In genomic region chr19:54573330-54573872, GRCh38 we compare ENCODE assay signal across 12 cellular contexts. TPM values are rescaled to one million over a fixed set of nuclear protein-coding genes. Genes with fewer than 3 reads are reported as not detected.
A peak's percentile ranks its signal among the peaks of the same experiment; 100 is the strongest.
DNase-seq lines count a peak whose midpoint lies in the region; ATAC-seq, FAIRE-seq and TF ChIP-seq lines count a peak whose summit lies in the region.
"Had no signal": no experiment of that assay in that cellular context is flagged by ENCODE, and none has a peak within 500 bp of the region (broad histone marks: within the 10 kb centered on the region; RNA-seq: fewer than 3 reads in every experiment).

LILRA2 (plus strand) TSS chr19:54573790; CDS start chr19:54573879, 89 bp downstream.

- ATAC-seq in GM21447 (IDR thresholded peaks at IDR 0.05; ENCODE audit: unreplicated experiment) (peak; percentile 73), Panc1 (peak; percentile 60; the same call in 1 of the 2 replicates), lung (ENCODE audit: insufficient read depth, low FRiP score) (no peak), HG03521 (IDR thresholded peaks at IDR 0.05; ENCODE audit: unreplicated experiment) (no peak)

- BruUV-seq in Panc1 (replicated peaks; lab: Mats Ljungman, UMichigan) = no TSS peak

- H3K4me1 Mint-ChIP-seq in type B pancreatic cell (ENCODE audit: unreplicated experiment) = no peaks in the 10 kb centered on the region

- peaks cover 3% of the 10 kb centered on the region for H3K9me3 Mint-ChIP-seq in type B pancreatic cell

- H3K27ac ChIP-seq in Panc1 (ENCODE audit: low read length) (no peak within 1 kb of the TSS), lung (ENCODE audit: low read depth in 1 of 2, low read length in 1 of 2) (peak within 1 kb of the TSS in 1 of 2 donors; percentile 54)
- H3K27ac ChIP-seq: cardiac muscle cell had no signal

- H3K4me3 ChIP-seq in Panc1 (ENCODE audit: low read depth in 2 of 2, low read length in 2 of 2) = no peak within 1 kb of the TSS
- H3K4me3 ChIP-seq in lung = no peak within 1 kb of the TSS
- H3K4me3 ChIP-seq: cardiac muscle cell had no signal

- CTCF ChIA-PET in Panc1 (lab: Charles Lee) = no interaction called here

- H3K4me1 ChIP-seq in Panc1 (ENCODE audit: control insufficient read depth, insufficient read depth, low read length) (no peaks in the 10 kb centered on the region), lung (ENCODE audit: control insufficient read depth in 2 of 2, insufficient read depth in 2 of 2, low read length in 2 of 2) (no peaks in the 10 kb centered on the region)

- no peak within 1 kb of the TSS for H3K4me3 Mint-ChIP-seq in type B pancreatic cell

- no peaks in the 10 kb centered on the region for H3K27me3 Mint-ChIP-seq in type B pancreatic cell

- H3K36me3 Mint-ChIP-seq in type B pancreatic cell = no peaks in the 10 kb centered on the region

- FAIRE-seq in D721Med (lab: Jason Lieb, UNC) = no peak

- peak; percentile 74 for DNase-seq in CD1c-positive myeloid dendritic cell (ENCODE audit: extremely low spot score)
- DNase-seq in Panc1 (ENCODE audit: low read depth, low spot score) = no peak
- DNase-seq in lung (ENCODE audit: low spot score) = peak; percentile 29
- no peak for DNase-seq in type B pancreatic cell (ENCODE audit: extremely low spot score, unreplicated experiment)
- no peak for DNase-seq in D721Med (ENCODE audit: insufficient read length, low spot score)
- no peak for DNase-seq in COLO668 (lab: John Stamatoyannopoulos, UW; ENCODE audit: unreplicated experiment)
- DNase-seq: activated T-cell treated with anti-CD3 and anti-CD28 coated beads, Interleukin-2, amount 50 U/mL, for 48 hours; retina had no signal

- POLR2A ChIA-PET in Panc1 (lab: Charles Lee) = no interaction called here

- H3K27me3 ChIP-seq in Panc1 (ENCODE audit: control insufficient read depth, insufficient read depth, low read length) (peaks cover 32% of the 10 kb centered on the region), lung (ENCODE audit: control insufficient read depth, insufficient read depth) (no peaks in the 10 kb centered on the region)
- H3K27me3 ChIP-seq: cardiac muscle cell had no signal

- H3K9me3 ChIP-seq in Panc1 (ENCODE audit: control insufficient read depth, insufficient read depth, low read depth, low read length) (no peaks in the 10 kb centered on the region), lung (ENCODE audit: control insufficient read depth in 2 of 2, insufficient read depth in 1 of 2, low read length in 1 of 2) (peaks cover 0 to 2% of the 10 kb centered on the region in 2 donors)

- H3K36me3 ChIP-seq in Panc1 (ENCODE audit: control insufficient read depth, insufficient read depth, low read length) (no peaks in the 10 kb centered on the region), lung (ENCODE audit: control insufficient read depth in 2 of 2, insufficient read depth in 2 of 2, low read length in 2 of 2) (no peaks in the 10 kb centered on the region)
- H3K36me3 ChIP-seq: cardiac muscle cell had no signal

- in situ Hi-C loops in Panc1 (cut with HindIII; ENCODE audit: low pct_unique_long_range_greater_than_20kb, low sequenced_read_pairs) = loop anchor here (10.0 kb wide), 1 partner anchor 101 kb away; no protein-coding TSS in a partner anchor

- intact Hi-C loops in Panc1 (cut with micrococcal nuclease; ENCODE audit: unreplicated experiment) = no loop called here

- 28 to 43% methylated on average over 10 of the region's 10 CpGs for WGBS in lung, 2 donors

- no peak within 1 kb of the TSS for H3K27ac Mint-ChIP-seq in type B pancreatic cell

- no peak for TF ChIP-seq CTCF in Panc1 (IDR thresholded peaks at IDR 0.05)
- no peak for TF ChIP-seq CTCF in lung (IDR thresholded peaks at IDR 0.05; ENCODE audit: control extremely low read depth, extremely low read depth)
- no peak for TF ChIP-seq CTCF in type B pancreatic cell (conservative IDR thresholded peaks at IDR 0.05)
- no peak for TF ChIP-seq CTCF in D721Med (IDR thresholded peaks at IDR 0.05; ENCODE audit: insufficient read depth, missing control alignments)

RNA-seq across cellular contexts. Expression of gene LILRA2, which starts in this region (rescaled TPM):
- total RNA-seq in Panc1 (2021; ENCODE audit: unreplicated experiment) = not detected
- not detected for polyA plus RNA-seq in Panc1 (2012; ENCODE audit: insufficient read length)
- total RNA-seq in lung = 10 to 100 TPM in 1 of 2 donors, 1 to 10 TPM in 1; 1.2 to 13.6 TPM
- 10 to 100 TPM in 1 of 2 donors, 1 to 10 TPM in 1; 4.3 to 51.6 TPM for polyA plus RNA-seq in lung
- total RNA-seq in type B pancreatic cell (ENCODE audit: low replicate concordance) = not detected in 2 replicates
- total RNA-seq: cardiac muscle cell had no signal
- polyA plus RNA-seq: BJ, cardiac muscle cell had no signal

Comparison
In these comparisons a context has a peak if more than half of its experiments do, and no peak if none do; other contexts are left out.
1. Peak in ATAC-seq in Panc1; RNA of the gene not detected or under 1 TPM.
2. DNase-seq: peak in CD1c-positive myeloid dendritic cell (single experiment) and lung (single experiment); none in Panc1 (single experiment), type B pancreatic cell (single experiment), D721Med (single experiment) and COLO668 (single experiment).